ENCODE assay signal across 8 cellular contexts in genomic region chr2:85318222-85319182, GRCh38.
DNase-seq lines count a peak whose midpoint lies in the region; ATAC-seq lines count a peak whose summit lies in the region.

No MANE protein-coding gene starts in this region.

- H3K27ac Mint-ChIP-seq in effector memory CD8-positive, alpha-beta T cell = peak overlapping the region; percentile 81 to 93

- no peaks in the 10 kb centered on the region for H3K9me3 Mint-ChIP-seq in effector memory CD8-positive, alpha-beta T cell

- H3K4me1 Mint-ChIP-seq in effector memory CD8-positive, alpha-beta T cell (ENCODE audit: low read depth in 2 of 2) = peaks cover 50 to 59% of the 10 kb centered on the region in 2 donors

- DNase-seq in activated CD4-positive, CD25-positive, alpha-beta regulatory T cell (lab: John Stamatoyannopoulos, UW) = no peak
- DNase-seq in NCI-H2107 (lab: John Stamatoyannopoulos, UW) (peak; percentile 27), NCI-H774 (lab: John Stamatoyannopoulos, UW) (no peak), middle frontal gyrus (ENCODE audit: extremely low spot score, low spot score) (no peak), ACHN (no peak)
- no peak for DNase-seq in effector memory CD8-positive, alpha-beta T cell
- DNase-seq in stimulated activated CD4-positive, alpha-beta T cell treated with anti-CD3 and anti-CD28 coated beads, Interleukin-2, amount 100 ng/mL, for 24 hours = peak; percentile 38 to 50

- peak; percentile 94 to 95 for ATAC-seq in activated CD4-positive, CD25-positive, alpha-beta regulatory T cell treated with anti-CD3 and anti-CD28 coated beads, Interleukin-2, amount 50 U/mL, for 24 hours
- peak; percentile 63 for ATAC-seq in effector memory CD8-positive, alpha-beta T cell (replicated peaks)

- H3K4me3 Mint-ChIP-seq in effector memory CD8-positive, alpha-beta T cell = peak overlapping the region; percentile 7 to 99

- in situ Hi-C loops in ACHN (cut with HindIII; ENCODE audit: low pct_ligation_motif_present, low pct_unique_long_range_greater_than_20kb, low sequenced_read_pairs) = no loop called here

- H3K27me3 Mint-ChIP-seq in effector memory CD8-positive, alpha-beta T cell = no peaks in the 10 kb centered on the region

- peaks cover 87% of the 10 kb centered on the region for H3K36me3 Mint-ChIP-seq in effector memory CD8-positive, alpha-beta T cell (ENCODE audit: insufficient read depth)

Comparison
In these comparisons a context has a peak if more than half of its experiments do, and no peak if none do; other contexts are left out.
1. DNase-seq: peak in NCI-H2107 (single experiment) and stimulated activated CD4-positive, alpha-beta T cell treated with anti-CD3 and anti-CD28 coated beads, Interleukin-2, amount 100 ng/mL, for 24 hours (2 of 2); none in activated CD4-positive, CD25-positive, alpha-beta regulatory T cell (0 of 4), effector memory CD8-positive, alpha-beta T cell (0 of 3), NCI-H774 (single experiment), middle frontal gyrus (single experiment) and ACHN (single experiment).